Comparison of ENCODE assay signal across 20 cellular contexts in the genomic region with DNA sequence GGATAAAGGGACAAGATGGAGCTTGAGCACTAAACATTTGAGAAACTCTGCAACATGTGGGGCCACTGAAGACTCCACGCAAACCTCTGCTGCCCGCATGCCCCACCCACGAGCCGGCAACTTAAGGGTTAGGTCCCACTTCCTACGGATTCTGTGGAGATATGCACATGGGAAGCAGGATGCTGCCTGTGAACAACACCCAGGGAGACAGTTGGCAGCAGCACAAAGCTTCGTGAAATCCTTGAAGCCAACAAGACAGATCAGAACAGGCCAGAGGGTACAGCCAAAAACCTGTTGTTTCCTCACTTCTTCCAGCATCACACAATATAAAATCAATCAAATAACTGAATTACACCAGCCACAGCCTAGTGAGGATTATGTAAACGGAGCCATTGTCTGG.
"Had no signal": no experiment of that assay in that cellular context is flagged by ENCODE, and none has a peak within 500 bp of the region (broad histone marks: within the 10 kb centered on the region; RNA-seq: fewer than 3 reads in every experiment).

No MANE protein-coding gene starts in this region.

- H3K27me3 ChIP-seq: cardiac muscle cell, heart right ventricle, suprapubic skin, upper lobe of right lung had no signal

- FAIRE-seq: colon had no signal

- ATAC-seq: activated CD4-positive, CD25-positive, alpha-beta regulatory T cell treated with anti-CD3 and anti-CD28 coated beads, Interleukin-2, amount 50 U/mL, for 24 hours; activated naive CD8-positive, alpha-beta T cell treated with anti-CD3 and anti-CD28 coated beads, Interleukin-2, amount 50 U/mL, for 24 hours; heart right ventricle; left colon; stimulated activated naive CD8-positive, alpha-beta T cell treated with anti-CD3 and anti-CD28 coated beads, Interleukin-15, Interleukin-2, amounts not matched to agents 100 U/mL and 50 U/mL, for 24 hours; upper lobe of right lung had no signal

- H3K4me3 Mint-ChIP-seq: activated naive CD4-positive, alpha-beta T cell treated with anti-CD3 and anti-CD28 coated beads for 36 hours; activated naive CD8-positive, alpha-beta T cell treated with anti-CD3 and anti-CD28 coated beads, Interleukin-2, amount 50 U/mL, for 24 hours had no signal

- H3K9me3 Mint-ChIP-seq: activated naive CD4-positive, alpha-beta T cell treated with anti-CD3 and anti-CD28 coated beads for 36 hours; activated naive CD8-positive, alpha-beta T cell treated with anti-CD3 and anti-CD28 coated beads, Interleukin-2, amount 50 U/mL, for 24 hours had no signal

- H3K36me3 ChIP-seq: cardiac muscle cell, heart right ventricle, suprapubic skin, upper lobe of right lung had no signal

- H3K4me3 ChIP-seq: cardiac muscle cell, heart right ventricle, lung, smooth muscle cell, suprapubic skin, upper lobe of right lung had no signal

- H3K9me3 ChIP-seq: suprapubic skin, upper lobe of right lung had no signal

- H3K4me1 Mint-ChIP-seq: activated naive CD8-positive, alpha-beta T cell treated with anti-CD3 and anti-CD28 coated beads, Interleukin-2, amount 50 U/mL, for 24 hours had no signal

- H3K27ac Mint-ChIP-seq: activated naive CD4-positive, alpha-beta T cell treated with anti-CD3 and anti-CD28 coated beads for 36 hours; activated naive CD8-positive, alpha-beta T cell treated with anti-CD3 and anti-CD28 coated beads, Interleukin-2, amount 50 U/mL, for 24 hours had no signal

- H3K27ac ChIP-seq: cardiac muscle cell, parathyroid adenoma, suprapubic skin, upper lobe of right lung had no signal

- DNase-seq: activated CD4-positive, alpha-beta T cell treated with anti-CD3 and anti-CD28 coated beads, Interleukin-2, amount 50 U/mL, for 4 hours; activated naive CD4-positive, alpha-beta T cell treated with anti-CD3 and anti-CD28 coated beads for 36 hours; activated naive CD8-positive, alpha-beta T cell treated with anti-CD3 and anti-CD28 coated beads, Interleukin-2, amount 50 U/mL, for 24 hours; activated T-cell treated with anti-CD3 and anti-CD28 coated beads for 4 hours; aorta; effector CD8-positive, alpha-beta T cell; foreskin melanocyte; heart right ventricle; left colon; midbrain; stimulated activated CD4-positive, alpha-beta T cell treated with anti-CD3 and anti-CD28 coated beads, Interleukin-4, amount 100 ng/mL, for 4 hours; stimulated activated naive CD8-positive, alpha-beta T cell treated with anti-CD3 and anti-CD28 coated beads, Interleukin-15, Interleukin-2, amounts not matched to agents 100 U/mL and 50 U/mL, for 24 hours; upper lobe of right lung had no signal
